In the genomic region with DNA sequence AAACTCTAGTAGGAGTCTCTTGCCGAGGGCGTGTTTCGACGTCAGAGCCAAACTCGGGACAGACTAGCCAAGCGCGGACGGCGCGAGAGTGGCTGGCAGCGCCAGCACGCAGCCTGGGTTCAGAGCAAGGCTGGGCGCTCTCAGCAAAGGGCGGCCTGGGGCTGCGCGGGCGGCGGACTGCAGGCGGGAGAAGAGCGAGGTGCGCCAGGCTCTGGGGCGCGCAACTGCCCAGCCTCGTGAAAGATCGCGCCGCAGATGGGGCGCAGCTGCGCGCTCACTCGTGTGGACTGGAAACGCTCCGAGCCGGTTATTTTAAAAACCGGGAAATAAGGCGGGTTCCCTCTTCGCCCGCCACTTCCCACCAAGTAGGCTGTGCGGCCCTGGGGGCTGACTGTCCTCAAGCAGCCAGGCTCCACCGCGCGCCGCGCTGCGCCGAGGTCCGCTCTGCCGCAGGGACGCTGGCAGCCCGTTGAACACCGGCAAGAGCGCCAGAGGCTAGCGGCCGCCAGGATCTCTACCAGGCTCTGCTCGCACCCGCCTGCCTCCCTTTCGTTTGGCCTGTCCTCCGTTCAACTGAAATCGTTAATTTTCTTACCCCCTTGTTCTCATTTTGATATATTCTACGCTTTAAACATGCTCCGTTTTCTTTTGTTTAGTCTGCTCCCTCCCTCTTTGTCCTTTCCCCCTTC, we compare ENCODE assay signal across 10 cellular contexts. TPM values are rescaled to one million over a fixed set of nuclear protein-coding genes. Genes with fewer than 3 reads are reported as not detected.
A peak's percentile ranks its signal among the peaks of the same experiment; 100 is the strongest.
DNase-seq lines count a peak whose midpoint lies in the region; ATAC-seq lines count a peak whose summit lies in the region.
"Had no signal": no experiment of that assay in that cellular context is flagged by ENCODE, and none has a peak within 500 bp of the region (broad histone marks: within the 10 kb centered on the region; RNA-seq: fewer than 3 reads in every experiment).

No MANE protein-coding gene starts in this region.

- peaks cover 2% of the 10 kb centered on the region for H3K36me3 Mint-ChIP-seq in activated CD8-positive, alpha-beta memory T cell treated with anti-CD3 and anti-CD28 coated beads, Interleukin-2, amount 10 ng/mL, durations not matched to agents 7 days and 5 days
- no peaks in the 10 kb centered on the region for H3K36me3 Mint-ChIP-seq in activated naive CD8-positive, alpha-beta T cell treated with anti-CD3 and anti-CD28 coated beads, Interleukin-2, amount 10 ng/mL, durations not matched to agents 7 days and 5 days
- H3K36me3 Mint-ChIP-seq in stimulated activated naive CD8-positive, alpha-beta T cell treated with anti-CD3 and anti-CD28 coated beads, Interleukin-15, Interleukin-2, amounts not matched to agents 100 ng/mL and 50 ng/mL, for 24 hours (ENCODE audit: low read depth) = no peaks in the 10 kb centered on the region

- H3K4me3 Mint-ChIP-seq in activated CD8-positive, alpha-beta memory T cell treated with anti-CD3 and anti-CD28 coated beads, Interleukin-2, amount 10 ng/mL, durations not matched to agents 7 days and 5 days = peak overlapping the region; percentile 2
- H3K4me3 Mint-ChIP-seq in activated naive CD8-positive, alpha-beta T cell treated with anti-CD3 and anti-CD28 coated beads, Interleukin-2, amount 10 ng/mL, durations not matched to agents 7 days and 5 days = peak overlapping the region; percentile 44
- peak overlapping the region; percentile 80 for H3K4me3 Mint-ChIP-seq in stimulated activated naive CD8-positive, alpha-beta T cell treated with anti-CD3 and anti-CD28 coated beads, Interleukin-15, Interleukin-2, amounts not matched to agents 100 ng/mL and 50 ng/mL, for 24 hours

- no peak for DNase-seq in activated CD8-positive, alpha-beta memory T cell treated with anti-CD3 and anti-CD28 coated beads, Interleukin-2, amount 10 ng/mL, durations not matched to agents 7 days and 5 days
- DNase-seq in activated CD8-positive, alpha-beta memory T cell treated with anti-CD3 and anti-CD28 coated beads, Interleukin-2, amount 50 U/mL, for 4 hours = no peak
- DNase-seq in activated naive CD8-positive, alpha-beta T cell treated with anti-CD3 and anti-CD28 coated beads, Interleukin-2, amount 10 ng/mL, durations not matched to agents 7 days and 5 days = peak; percentile 45
- peak; percentile 71 for DNase-seq in islet precursor cell
- no peak for DNase-seq in NCI-H128 (lab: John Stamatoyannopoulos, UW; ENCODE audit: unreplicated experiment)
- no peak for DNase-seq in caudate nucleus (lab: John Stamatoyannopoulos, UW)
- DNase-seq: anterior cingulate cortex, NCI-H1105 had no signal

- no peak overlapping the region for H3K27ac ChIP-seq in caudate nucleus (ENCODE audit: low read depth, low read length)

- H3K27ac Mint-ChIP-seq in activated CD8-positive, alpha-beta memory T cell treated with anti-CD3 and anti-CD28 coated beads, Interleukin-2, amount 10 ng/mL, durations not matched to agents 7 days and 5 days = peak overlapping the region; percentile 41
- no peak overlapping the region for H3K27ac Mint-ChIP-seq in activated naive CD8-positive, alpha-beta T cell treated with anti-CD3 and anti-CD28 coated beads, Interleukin-2, amount 10 ng/mL, durations not matched to agents 7 days and 5 days
- H3K27ac Mint-ChIP-seq in stimulated activated naive CD8-positive, alpha-beta T cell treated with anti-CD3 and anti-CD28 coated beads, Interleukin-15, Interleukin-2, amounts not matched to agents 100 ng/mL and 50 ng/mL, for 24 hours = no peak overlapping the region

- POLR2A ChIA-PET in activated naive CD8-positive, alpha-beta T cell treated with anti-CD3 and anti-CD28 coated beads, Interleukin-2, amount 10 ng/mL, durations not matched to agents 7 days and 5 days (lab: Charles Lee) = no interaction called here

- no peak for ATAC-seq in activated CD8-positive, alpha-beta memory T cell treated with anti-CD3 and anti-CD28 coated beads, Interleukin-2, amount 10 ng/mL, durations not matched to agents 7 days and 5 days
- ATAC-seq in activated naive CD8-positive, alpha-beta T cell treated with anti-CD3 and anti-CD28 coated beads, Interleukin-2, amount 10 ng/mL, durations not matched to agents 7 days and 5 days (ENCODE audit: low read depth) = peak; percentile 27
- no peak for ATAC-seq in HG03457 (IDR thresholded peaks at IDR 0.05; ENCODE audit: unreplicated experiment)

- H3K27me3 Mint-ChIP-seq in activated CD8-positive, alpha-beta memory T cell treated with anti-CD3 and anti-CD28 coated beads, Interleukin-2, amount 10 ng/mL, durations not matched to agents 7 days and 5 days = peaks cover 70% of the 10 kb centered on the region
- peaks cover 64% of the 10 kb centered on the region for H3K27me3 Mint-ChIP-seq in activated naive CD8-positive, alpha-beta T cell treated with anti-CD3 and anti-CD28 coated beads, Interleukin-2, amount 10 ng/mL, durations not matched to agents 7 days and 5 days
- H3K27me3 Mint-ChIP-seq in stimulated activated naive CD8-positive, alpha-beta T cell treated with anti-CD3 and anti-CD28 coated beads, Interleukin-15, Interleukin-2, amounts not matched to agents 100 ng/mL and 50 ng/mL, for 24 hours = peaks cover 56% of the 10 kb centered on the region

- CTCF ChIA-PET in activated CD8-positive, alpha-beta memory T cell treated with anti-CD3 and anti-CD28 coated beads, Interleukin-2, amount 10 ng/mL, durations not matched to agents 7 days and 5 days (lab: Charles Lee) = interaction anchor here (1.2 to 3.3 kb wide), 3 partner anchors 11 to 14 kb away, joined by 3 to 16 read pairs (median 11); no protein-coding TSS in a partner anchor

- H3K9me3 Mint-ChIP-seq in activated CD8-positive, alpha-beta memory T cell treated with anti-CD3 and anti-CD28 coated beads, Interleukin-2, amount 10 ng/mL, durations not matched to agents 7 days and 5 days (ENCODE audit: low read depth) = no peaks in the 10 kb centered on the region
- H3K9me3 Mint-ChIP-seq in activated naive CD8-positive, alpha-beta T cell treated with anti-CD3 and anti-CD28 coated beads, Interleukin-2, amount 10 ng/mL, durations not matched to agents 7 days and 5 days = no peaks in the 10 kb centered on the region
- H3K9me3 Mint-ChIP-seq in stimulated activated naive CD8-positive, alpha-beta T cell treated with anti-CD3 and anti-CD28 coated beads, Interleukin-15, Interleukin-2, amounts not matched to agents 100 ng/mL and 50 ng/mL, for 24 hours = no peaks in the 10 kb centered on the region

- peaks cover 9% of the 10 kb centered on the region for H3K4me1 Mint-ChIP-seq in activated CD8-positive, alpha-beta memory T cell treated with anti-CD3 and anti-CD28 coated beads, Interleukin-2, amount 10 ng/mL, durations not matched to agents 7 days and 5 days
- peaks cover 5% of the 10 kb centered on the region for H3K4me1 Mint-ChIP-seq in activated naive CD8-positive, alpha-beta T cell treated with anti-CD3 and anti-CD28 coated beads, Interleukin-2, amount 10 ng/mL, durations not matched to agents 7 days and 5 days
- peaks cover 6% of the 10 kb centered on the region for H3K4me1 Mint-ChIP-seq in stimulated activated naive CD8-positive, alpha-beta T cell treated with anti-CD3 and anti-CD28 coated beads, Interleukin-15, Interleukin-2, amounts not matched to agents 100 ng/mL and 50 ng/mL, for 24 hours (ENCODE audit: low read depth)

RNA-seq across cellular contexts. Expression of a gene that starts 2.4 kb away (rescaled TPM):
- total RNA-seq in activated CD8-positive, alpha-beta memory T cell treated with anti-CD3 and anti-CD28 coated beads, Interleukin-2, amount 10 ng/mL, durations not matched to agents 7 days and 5 days = not detected
- not detected for total RNA-seq in activated naive CD8-positive, alpha-beta T cell treated with anti-CD3 and anti-CD28 coated beads, Interleukin-2, amount 10 ng/mL, durations not matched to agents 7 days and 5 days

RNA-seq across cellular contexts. Expression of a gene that starts 33.7 kb away (rescaled TPM):
- 10 to 100 TPM; 40.4 to 40.8 TPM for total RNA-seq in activated CD8-positive, alpha-beta memory T cell treated with anti-CD3 and anti-CD28 coated beads, Interleukin-2, amount 10 ng/mL, durations not matched to agents 7 days and 5 days
- total RNA-seq in activated naive CD8-positive, alpha-beta T cell treated with anti-CD3 and anti-CD28 coated beads, Interleukin-2, amount 10 ng/mL, durations not matched to agents 7 days and 5 days = 10 to 100 TPM; 47.5 to 49.1 TPM

RNA-seq across cellular contexts. Expression of a gene that starts 44.1 kb away (rescaled TPM):
- total RNA-seq in activated CD8-positive, alpha-beta memory T cell treated with anti-CD3 and anti-CD28 coated beads, Interleukin-2, amount 10 ng/mL, durations not matched to agents 7 days and 5 days = not detected
- not detected for total RNA-seq in activated naive CD8-positive, alpha-beta T cell treated with anti-CD3 and anti-CD28 coated beads, Interleukin-2, amount 10 ng/mL, durations not matched to agents 7 days and 5 days

Comparison
In these comparisons a context has a peak if more than half of its experiments do, and no peak if none do; other contexts are left out.
1. DNase-seq: peak in activated naive CD8-positive, alpha-beta T cell treated with anti-CD3 and anti-CD28 coated beads, Interleukin-2, amount 10 ng/mL, durations not matched to agents 7 days and 5 days (single experiment) and islet precursor cell (single experiment); none in activated CD8-positive, alpha-beta memory T cell treated with anti-CD3 and anti-CD28 coated beads, Interleukin-2, amount 10 ng/mL, durations not matched to agents 7 days and 5 days (single experiment), activated CD8-positive, alpha-beta memory T cell treated with anti-CD3 and anti-CD28 coated beads, Interleukin-2, amount 50 U/mL, for 4 hours (single experiment), NCI-H128 (single experiment) and caudate nucleus (0 of 61).
2. H3K4me3 Mint-ChIP-seq: peak in every context shown above with its lines; median percentile 80 in stimulated activated naive CD8-positive, alpha-beta T cell treated with anti-CD3 and anti-CD28 coated beads, Interleukin-15, Interleukin-2, amounts not matched to agents 100 ng/mL and 50 ng/mL, for 24 hours; 44 in activated naive CD8-positive, alpha-beta T cell treated with anti-CD3 and anti-CD28 coated beads, Interleukin-2, amount 10 ng/mL, durations not matched to agents 7 days and 5 days; 2 in activated CD8-positive, alpha-beta memory T cell treated with anti-CD3 and anti-CD28 coated beads, Interleukin-2, amount 10 ng/mL, durations not matched to agents 7 days and 5 days.